Comparison of ENCODE assay signal across 7 cellular contexts in genomic region chr6:137217801-137218472, GRCh38. TPM values are rescaled to one million over a fixed set of nuclear protein-coding genes. Genes with fewer than 3 reads are reported as not detected.
A peak's percentile ranks its signal among the peaks of the same experiment; 100 is the strongest.
DNase-seq lines count a peak whose midpoint lies in the region; ATAC-seq, FAIRE-seq and TF ChIP-seq lines count a peak whose summit lies in the region.

No MANE protein-coding gene starts in this region.

- peaks cover 9% of the 10 kb centered on the region; the same call in 1 of the 2 replicates for H3K4me1 ChIP-seq in iPS-20b (ENCODE audit: insufficient read depth, low read length)
- peaks cover 28 to 44% (median 42%) of the 10 kb centered on the region in 3 donors for H3K4me1 ChIP-seq in skeletal muscle tissue (ENCODE audit: control insufficient read depth in 3 of 3, insufficient read depth in 3 of 3, low read length in 3 of 3)

- TF ChIP-seq CTCF in GM12865 (IDR thresholded peaks at IDR 0.05; ENCODE audit: insufficient read depth, low read depth, low read length, missing control alignments) (no peak), astrocyte of the cerebellum (IDR thresholded peaks at IDR 0.05; ENCODE audit: low read depth, low read length, missing control alignments) (no peak)

- no peaks in the 10 kb centered on the region for H3K27me3 ChIP-seq in iPS-20b (ENCODE audit: insufficient read depth, low read length)
- no peaks in the 10 kb centered on the region for H3K27me3 ChIP-seq in skeletal muscle tissue (ENCODE audit: control insufficient read depth in 3 of 3, insufficient read depth in 3 of 3, low read length in 3 of 3)

- no peak for FAIRE-seq in frontal cortex (lab: Jason Lieb, UNC)

- in situ Hi-C loops in astrocyte of the cerebellum (cut with HindIII; ENCODE audit: low sequenced_read_pairs) = no loop called here

- ATAC-seq in GM18520 (IDR thresholded peaks at IDR 0.05; ENCODE audit: unreplicated experiment) = no peak

- H3K36me3 ChIP-seq in iPS-20b (ENCODE audit: insufficient read depth, low read depth, low read length) = no peaks in the 10 kb centered on the region
- no peaks in the 10 kb centered on the region for H3K36me3 ChIP-seq in skeletal muscle tissue (ENCODE audit: control insufficient read depth in 3 of 3, insufficient read depth in 3 of 3, low read length in 3 of 3)

- peak overlapping the region; percentile 89; the same call in 1 of the 2 replicates for H3K9ac ChIP-seq in iPS-20b (ENCODE audit: low read depth, low read length)
- H3K9ac ChIP-seq in skeletal muscle tissue (ENCODE audit: low read depth in 1 of 3, low read length in 3 of 3) = peak overlapping the region; percentile 84 to 99 (median 99)

- H3K27ac ChIP-seq in iPS-20b (ENCODE audit: low read length) (no peak overlapping the region), skeletal muscle tissue (ENCODE audit: low read depth, low read length) (peak overlapping the region; percentile 98)

- H3K4me3 ChIP-seq in GM12865 (ENCODE audit: low read depth, low read length) (peak overlapping the region; percentile 88), astrocyte of the cerebellum (ENCODE audit: low read depth, low read length) (peak overlapping the region; percentile 93), iPS-20b (ENCODE audit: low read length) (peak overlapping the region; percentile 93), skeletal muscle tissue (ENCODE audit: low read length in 3 of 3) (peak overlapping the region; percentile 78 to 98 (median 92))

- no peaks in the 10 kb centered on the region for H3K9me3 ChIP-seq in iPS-20b (ENCODE audit: insufficient read depth, low read depth, low read length)
- H3K9me3 ChIP-seq in skeletal muscle tissue (ENCODE audit: control insufficient read depth in 3 of 3, low read length in 3 of 3) = no peaks in the 10 kb centered on the region

- DNase-seq in GM12865 (ENCODE audit: low read depth) (peak; percentile 62), MV-4-11 (lab: John Stamatoyannopoulos, UW) (peak; percentile 85), astrocyte of the cerebellum (ENCODE audit: low read depth) (no peak), frontal cortex (ENCODE audit: low spot score in 2 of 2) (no peak)

RNA-seq across cellular contexts. Expression of gene IFNGR1, which starts 1.2 kb away (rescaled TPM):
- total RNA-seq in skeletal muscle tissue = 67.3 TPM
- 66.4 TPM for total RNA-seq in frontal cortex

RNA-seq across cellular contexts. Expression of gene IL22RA2, which starts 44.5 kb away (rescaled TPM):
- total RNA-seq in skeletal muscle tissue (not detected), frontal cortex (not detected)

Comparison
In these comparisons a context has a peak if more than half of its experiments do, and no peak if none do; other contexts are left out.
1. DNase-seq: peak in GM12865 (single experiment) and MV-4-11 (single experiment); none in astrocyte of the cerebellum (single experiment) and frontal cortex (0 of 2).
2. Peak in every context shown above with its lines, with median percentiles within 50 percentile points of each other: H3K4me3 ChIP-seq.